In the genomic region with DNA sequence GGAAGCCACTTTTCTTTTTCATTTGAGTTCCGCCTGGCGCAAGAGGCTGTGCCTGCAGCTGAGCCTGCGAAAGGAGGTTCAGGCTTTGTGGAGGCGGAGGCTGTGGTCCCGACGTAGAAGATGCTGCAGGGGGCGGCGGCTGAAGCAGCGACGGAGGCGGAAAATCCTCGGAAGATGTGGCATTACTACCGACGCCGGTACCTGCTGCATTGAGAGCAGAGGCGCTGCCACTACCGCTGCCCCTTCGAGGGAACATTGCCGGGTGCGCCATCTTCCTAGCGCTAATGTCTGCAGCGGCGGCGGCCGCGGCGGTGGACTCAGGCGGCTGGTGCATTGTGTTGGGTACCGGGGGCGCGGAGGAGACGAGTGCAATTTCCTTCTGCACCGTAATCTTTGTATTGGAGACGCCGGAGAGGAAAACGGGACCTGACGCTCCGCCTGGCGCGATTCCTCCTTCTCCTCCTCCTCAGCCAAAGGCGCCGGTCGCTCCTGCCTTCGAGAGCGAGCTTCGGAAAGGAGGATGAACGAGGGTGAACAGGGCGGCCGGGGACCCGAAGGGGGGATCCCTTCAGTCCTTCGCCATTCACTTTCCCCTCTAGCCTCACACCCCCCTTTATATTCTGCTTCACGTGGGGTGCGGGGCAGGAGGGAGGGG, we compare ENCODE assay signal across 8 cellular contexts. TPM values are rescaled to one million over a fixed set of nuclear protein-coding genes. Genes with fewer than 3 reads are reported as not detected.
A peak's percentile ranks its signal among the peaks of the same experiment; 100 is the strongest.
DNase-seq lines count a peak whose midpoint lies in the region; TF ChIP-seq lines count a peak whose summit lies in the region.

A gene (minus strand): TSS at position 590 of the 655 bp plus-strand sequence. CDS start 256 bp downstream, at position 334.

- H3K27me3 ChIP-seq in esophagus muscularis mucosa (no peaks in the 10 kb centered on the region), mucosa of stomach (ENCODE audit: control insufficient read depth, insufficient read depth, low read length) (no peaks in the 10 kb centered on the region)

- peaks cover 38 to 52% (median 45%) of the 10 kb centered on the region in 4 donors for H3K4me1 ChIP-seq in esophagus muscularis mucosa
- H3K4me1 ChIP-seq in mucosa of stomach (ENCODE audit: control insufficient read depth, insufficient read depth, low read length): peaks cover 29% of the 10 kb centered on the region

- H3K4me3 ChIP-seq in esophagus muscularis mucosa (peak within 1 kb of the TSS; percentile 88 to 98 (median 95)), mucosa of stomach (ENCODE audit: low read length) (peak within 1 kb of the TSS; percentile 70)

- H3K9ac ChIP-seq in mucosa of stomach (ENCODE audit: low read length): peak within 1 kb of the TSS; percentile 92

- TF ChIP-seq CTCF in esophagus muscularis mucosa (IDR thresholded peaks at IDR 0.05): no peak

- 2% methylated on average over 26 of the region's 53 CpGs for WGBS in esophagus muscularis mucosa

- H3K27ac ChIP-seq in esophagus muscularis mucosa (replicated peaks in 1 of 4): peak within 1 kb of the TSS; percentile 98 to 100 (median 98)

- peaks cover 0 to 5% (median 0%) of the 10 kb centered on the region in 4 donors for H3K36me3 ChIP-seq in esophagus muscularis mucosa
- H3K36me3 ChIP-seq in mucosa of stomach (ENCODE audit: control insufficient read depth, insufficient read depth, low read length): no peaks in the 10 kb centered on the region

- DNase-seq in NCI-H524 (lab: John Stamatoyannopoulos, UW): peak; percentile 5 to 35
- no peak for DNase-seq in NCI-H524 treated with DMSO at 0.1 percent for 48 hours (lab: John Stamatoyannopoulos, UW)
- peak; percentile 26 for DNase-seq in NCI-H82 treated with DMSO at 0.1 percent for 48 hours (lab: John Stamatoyannopoulos, UW; ENCODE audit: unreplicated experiment)
- peak; percentile 39 for DNase-seq in activated T-helper 1 cell treated with Interleukin-2 at 50 U/mL for 16 hours (ENCODE audit: low read depth)
- DNase-seq in esophagus muscularis mucosa (ENCODE audit: extremely low spot score): no peak
- DNase-seq in stimulated activated CD8-positive, alpha-beta memory T cell treated with anti-CD3 and anti-CD28 coated beads, Interleukin-4, amount 100 ng/mL, for 4 hours (ENCODE audit: low read depth in 2 of 2, low spot score in 1 of 2): peak; percentile 37 to 66
- no peak for DNase-seq in NCI-H774 (lab: John Stamatoyannopoulos, UW)

- TF ChIP-seq POLR2A in esophagus muscularis mucosa (IDR thresholded peaks at IDR 0.05; ENCODE audit: low read depth): no peak

- no peak for TF ChIP-seq EP300 in esophagus muscularis mucosa (IDR thresholded peaks at IDR 0.05)

- H3K9me3 ChIP-seq in esophagus muscularis mucosa (no peaks in the 10 kb centered on the region), mucosa of stomach (ENCODE audit: control insufficient read depth, low read length) (no peaks in the 10 kb centered on the region)

- intact Hi-C loops in esophagus muscularis mucosa (cut with DNase I): loop anchor here (5.0 to 10.0 kb wide), 4 partner anchors 51 to 396 kb away; no protein-coding TSS in a partner anchor

RNA-seq across cellular contexts. Expression of the gene that starts here (rescaled TPM):
- 100 to 1,000 TPM; 199 to 263 (median 248) TPM for total RNA-seq in esophagus muscularis mucosa

Comparison
In these comparisons a context has a peak if more than half of its experiments do, and no peak if none do; other contexts are left out.
1. DNase-seq: peak in NCI-H524 (2 of 2), NCI-H82 treated with DMSO at 0.1 percent for 48 hours (single experiment), activated T-helper 1 cell treated with Interleukin-2 at 50 U/mL for 16 hours (single experiment) and stimulated activated CD8-positive, alpha-beta memory T cell treated with anti-CD3 and anti-CD28 coated beads, Interleukin-4, amount 100 ng/mL, for 4 hours (2 of 2); none in NCI-H524 treated with DMSO at 0.1 percent for 48 hours (single experiment), esophagus muscularis mucosa (single experiment) and NCI-H774 (single experiment).